ENCODE assay signal across 9 cellular contexts in the genomic region with DNA sequence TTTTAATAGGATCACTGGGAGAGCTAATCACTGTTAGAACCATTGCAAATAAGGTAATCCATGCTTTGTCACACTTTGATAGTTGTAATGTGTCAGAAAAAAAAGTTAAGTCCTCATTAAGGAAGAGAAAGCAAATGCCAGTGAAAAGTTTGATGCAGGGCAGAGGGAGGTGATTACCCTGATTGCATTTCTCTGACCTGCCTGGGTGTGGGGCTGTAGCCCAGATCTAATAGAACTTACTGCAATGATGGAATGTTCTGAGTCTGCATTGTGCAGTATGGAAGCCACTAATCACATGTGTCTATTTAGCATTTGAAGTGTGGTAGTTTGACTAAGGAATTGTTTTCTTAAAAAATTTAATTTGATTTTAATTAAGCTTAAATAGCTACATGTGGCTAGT.
A peak's percentile ranks its signal among the peaks of the same experiment; 100 is the strongest.
DNase-seq lines count a peak whose midpoint lies in the region; ATAC-seq and TF ChIP-seq lines count a peak whose summit lies in the region.
"Had no signal": no experiment of that assay in that cellular context is flagged by ENCODE, and none has a peak within 500 bp of the region (broad histone marks: within the 10 kb centered on the region; RNA-seq: fewer than 3 reads in every experiment).

No MANE protein-coding gene starts in this region.

- H3K4me3 Mint-ChIP-seq in endothelial cell (ENCODE audit: unreplicated experiment): no peak overlapping the region
- no peak overlapping the region for H3K4me3 Mint-ChIP-seq in activated T-helper 17 cell treated with anti-CD3 and anti-CD28 coated beads, Interleukin-2, amount 50 U/mL, for 72 hours

- peak; percentile 53 for TF ChIP-seq CTCF in LNCaP clone FGC (IDR thresholded peaks at IDR 0.05; ENCODE audit: control insufficient read depth, extremely low read depth, insufficient read depth)
- no peak for TF ChIP-seq CTCF in endothelial cell (IDR thresholded peaks at IDR 0.05; ENCODE audit: unreplicated experiment)

- no peaks in the 10 kb centered on the region for H3K27me3 Mint-ChIP-seq in endothelial cell (ENCODE audit: unreplicated experiment)
- H3K27me3 Mint-ChIP-seq in activated T-helper 17 cell treated with anti-CD3 and anti-CD28 coated beads, Interleukin-2, amount 50 U/mL, for 72 hours: no peaks in the 10 kb centered on the region

- no peaks in the 10 kb centered on the region for H3K4me1 Mint-ChIP-seq in endothelial cell (ENCODE audit: unreplicated experiment)
- H3K4me1 Mint-ChIP-seq in activated T-helper 17 cell treated with anti-CD3 and anti-CD28 coated beads, Interleukin-2, amount 50 U/mL, for 72 hours: no peaks in the 10 kb centered on the region

- no peak overlapping the region for H3K27ac Mint-ChIP-seq in endothelial cell (ENCODE audit: unreplicated experiment)
- no peak overlapping the region for H3K27ac Mint-ChIP-seq in activated T-helper 17 cell treated with anti-CD3 and anti-CD28 coated beads, Interleukin-2, amount 50 U/mL, for 72 hours

- no peak overlapping the region for H3K4me3 ChIP-seq in LNCaP clone FGC (ENCODE audit: low read depth, low read length)

- H3K9me3 Mint-ChIP-seq in endothelial cell (ENCODE audit: unreplicated experiment): no peaks in the 10 kb centered on the region
- no peaks in the 10 kb centered on the region for H3K9me3 Mint-ChIP-seq in activated T-helper 17 cell treated with anti-CD3 and anti-CD28 coated beads, Interleukin-2, amount 50 U/mL, for 72 hours

- ATAC-seq in GM18909 (IDR thresholded peaks at IDR 0.05; ENCODE audit: poor library complexity, unreplicated experiment): peak; percentile 70
- no peak for ATAC-seq in GM19035 (IDR thresholded peaks at IDR 0.05; ENCODE audit: unreplicated experiment)
- ATAC-seq in activated T-helper 17 cell treated with anti-CD3 and anti-CD28 coated beads, Interleukin-2, amount 50 U/mL, for 72 hours (replicated peaks): no peak

- DNase-seq in CD1c-positive myeloid dendritic cell (ENCODE audit: extremely low spot score): peak; percentile 19
- DNase-seq in LNCaP clone FGC (ENCODE audit: low read depth): no peak
- DNase-seq in endothelial cell (ENCODE audit: low spot score): peak; percentile 9
- no peak for DNase-seq in islet precursor cell
- DNase-seq in NCI-H2196 treated with DMSO at 0.1 percent for 48 hours (lab: John Stamatoyannopoulos, UW; ENCODE audit: unreplicated experiment): no peak
- DNase-seq: cortex of kidney had no signal

- H3K36me3 Mint-ChIP-seq in endothelial cell (ENCODE audit: low read depth, unreplicated experiment): no peaks in the 10 kb centered on the region
- no peaks in the 10 kb centered on the region for H3K36me3 Mint-ChIP-seq in activated T-helper 17 cell treated with anti-CD3 and anti-CD28 coated beads, Interleukin-2, amount 50 U/mL, for 72 hours (ENCODE audit: low read depth)

Comparison
In these comparisons a context has a peak if more than half of its experiments do, and no peak if none do; other contexts are left out.
1. DNase-seq: peak in CD1c-positive myeloid dendritic cell (single experiment) and endothelial cell (single experiment); none in LNCaP clone FGC (single experiment), islet precursor cell (single experiment) and NCI-H2196 treated with DMSO at 0.1 percent for 48 hours (single experiment).